14 cellular contexts compared by ENCODE assay signal in the genomic region with DNA sequence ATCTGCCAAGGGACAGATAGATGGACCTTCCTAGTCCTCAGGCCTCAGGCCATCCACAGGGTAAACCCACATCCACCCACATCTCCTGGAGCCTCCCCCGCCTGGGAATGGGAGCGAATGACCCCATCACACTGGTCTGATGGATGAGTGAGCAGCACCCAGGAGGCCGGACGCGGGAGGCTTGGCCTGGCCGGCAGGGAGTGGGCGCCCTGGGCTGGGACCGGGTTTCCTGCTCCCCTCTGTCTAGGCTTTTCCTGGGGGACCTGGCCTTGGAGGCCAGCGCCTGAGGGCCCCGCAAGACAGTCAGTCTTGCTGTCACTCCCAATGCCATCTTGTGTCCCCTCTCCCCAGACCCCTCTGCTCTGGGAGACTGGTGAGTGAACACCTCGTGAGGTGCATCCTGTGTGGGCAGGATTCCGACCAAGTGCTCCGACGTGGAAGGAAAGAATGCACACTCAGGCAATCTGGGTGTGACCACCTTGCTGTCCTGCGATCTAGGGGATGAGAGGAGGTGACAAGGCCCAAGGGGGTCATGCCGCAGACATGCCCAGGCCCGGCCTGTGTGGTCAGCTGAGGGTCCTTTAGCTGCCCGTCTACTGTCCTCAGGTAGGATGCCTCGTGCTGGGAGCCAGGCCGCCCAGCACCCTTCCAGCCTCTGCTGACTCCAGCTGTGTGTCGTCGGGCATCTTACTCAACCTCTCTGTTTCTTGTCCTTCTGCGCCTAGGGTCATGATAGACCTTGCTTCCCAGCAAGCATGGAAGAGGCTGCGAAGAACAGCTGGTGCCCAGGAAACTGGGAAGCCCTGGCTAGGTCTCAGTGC. TPM values are rescaled to one million over a fixed set of nuclear protein-coding genes. Genes with fewer than 3 reads are reported as not detected.
DNase-seq lines count a peak whose midpoint lies in the region; ATAC-seq and TF ChIP-seq lines count a peak whose summit lies in the region.
"Had no signal": no experiment of that assay in that cellular context is flagged by ENCODE, and none has a peak within 500 bp of the region (broad histone marks: within the 10 kb centered on the region; RNA-seq: fewer than 3 reads in every experiment).

No MANE protein-coding gene starts in this region.

- H3K27ac ChIP-seq in esophagus squamous epithelium: peak overlapping the region in 1 of 4 donors; percentile 11

- H3K27me3 ChIP-seq in esophagus squamous epithelium: no peaks in the 10 kb centered on the region

- ATAC-seq in sciatic nerve (no peak), GM21390 (IDR thresholded peaks at IDR 0.05; ENCODE audit: unreplicated experiment) (no peak)

- WGBS in esophagus squamous epithelium, 2 donors: 90 to 96% methylated on average over 7 to 8 of the region's 24 CpGs

- TF ChIP-seq CTCF in fibroblast of villous mesenchyme (IDR thresholded peaks at IDR 0.05; ENCODE audit: insufficient read depth, low read depth, low read length) (no peak), osteocyte (IDR thresholded peaks at IDR 0.05) (no peak), esophagus squamous epithelium (IDR thresholded peaks at IDR 0.05) (no peak)

- intact Hi-C loops in sciatic nerve (cut with DNase I): no loop called here
- intact Hi-C loops in esophagus squamous epithelium (cut with DNase I): no loop called here

- no peaks in the 10 kb centered on the region for H3K36me3 Mint-ChIP-seq in osteocyte (ENCODE audit: unreplicated experiment)
- H3K36me3 Mint-ChIP-seq in activated T-cell treated with anti-CD3 and anti-CD28 coated beads, Interleukin-2, amount 50 U/mL, for 24 hours (ENCODE audit: low read depth): no peaks in the 10 kb centered on the region
- H3K36me3 Mint-ChIP-seq: activated CD4-positive, alpha-beta memory T cell treated with anti-CD3 and anti-CD28 coated beads for 36 hours; memory B cell had no signal

- peak overlapping the region; percentile 98 for H3K27ac Mint-ChIP-seq in osteocyte (ENCODE audit: unreplicated experiment)
- H3K27ac Mint-ChIP-seq in activated T-cell treated with anti-CD3 and anti-CD28 coated beads, Interleukin-2, amount 50 U/mL, for 24 hours: no peak overlapping the region
- H3K27ac Mint-ChIP-seq: activated CD4-positive, alpha-beta memory T cell treated with anti-CD3 and anti-CD28 coated beads for 36 hours; memory B cell had no signal

- TF ChIP-seq POLR2A in esophagus squamous epithelium (IDR thresholded peaks at IDR 0.05): no peak

- H3K4me3 ChIP-seq in fibroblast of villous mesenchyme (ENCODE audit: low read depth, low read length) (no peak overlapping the region), esophagus squamous epithelium (no peak overlapping the region)

- H3K4me1 Mint-ChIP-seq in osteocyte (ENCODE audit: unreplicated experiment): peaks cover 88% of the 10 kb centered on the region
- peaks cover 18% of the 10 kb centered on the region for H3K4me1 Mint-ChIP-seq in activated T-cell treated with anti-CD3 and anti-CD28 coated beads, Interleukin-2, amount 50 U/mL, for 24 hours (ENCODE audit: low read depth)

- H3K9me3 Mint-ChIP-seq in osteocyte (ENCODE audit: unreplicated experiment): no peaks in the 10 kb centered on the region
- H3K9me3 Mint-ChIP-seq in activated T-cell treated with anti-CD3 and anti-CD28 coated beads, Interleukin-2, amount 50 U/mL, for 24 hours: no peaks in the 10 kb centered on the region
- H3K9me3 Mint-ChIP-seq: activated CD4-positive, alpha-beta memory T cell treated with anti-CD3 and anti-CD28 coated beads for 36 hours; memory B cell had no signal

- H3K4me1 ChIP-seq in esophagus squamous epithelium: peaks cover 27 to 65% (median 41%) of the 10 kb centered on the region in 3 donors

- DNase-seq in AG20443 (ENCODE audit: low spot score) (peak; percentile 35), LHCN-M2 (ENCODE audit: low read depth) (peak; percentile 39), fibroblast of villous mesenchyme (ENCODE audit: low read depth) (peak; percentile 38), osteocyte (ENCODE audit: extremely low spot score, unreplicated experiment) (no peak), sciatic nerve (ENCODE audit: low spot score) (no peak), esophagus squamous epithelium (lab: John Stamatoyannopoulos, UW) (no peak)
- DNase-seq in activated T-cell treated with anti-CD3 and anti-CD28 coated beads, Interleukin-2, amount 50 U/mL, for 24 hours: no peak
- DNase-seq: activated CD4-positive, alpha-beta memory T cell treated with anti-CD3 and anti-CD28 coated beads for 36 hours; erythroblast; KG1; NCI-H526 had no signal

- no peaks in the 10 kb centered on the region for H3K9me3 ChIP-seq in esophagus squamous epithelium

- no peaks in the 10 kb centered on the region for H3K36me3 ChIP-seq in esophagus squamous epithelium

- H3K4me3 Mint-ChIP-seq in osteocyte (ENCODE audit: unreplicated experiment): no peak overlapping the region
- H3K4me3 Mint-ChIP-seq in activated T-cell treated with anti-CD3 and anti-CD28 coated beads, Interleukin-2, amount 50 U/mL, for 24 hours: no peak overlapping the region
- H3K4me3 Mint-ChIP-seq: activated CD4-positive, alpha-beta memory T cell treated with anti-CD3 and anti-CD28 coated beads for 36 hours; memory B cell had no signal

- no peaks in the 10 kb centered on the region for H3K27me3 Mint-ChIP-seq in osteocyte (ENCODE audit: unreplicated experiment)
- peaks cover 4% of the 10 kb centered on the region for H3K27me3 Mint-ChIP-seq in activated T-cell treated with anti-CD3 and anti-CD28 coated beads, Interleukin-2, amount 50 U/mL, for 24 hours
- H3K27me3 Mint-ChIP-seq: activated CD4-positive, alpha-beta memory T cell treated with anti-CD3 and anti-CD28 coated beads for 36 hours had no signal

RNA-seq across cellular contexts. Expression of gene WNT7B, which starts 26.5 kb away (rescaled TPM):
- total RNA-seq in LHCN-M2 (2014; rRNA removed) (0.13 TPM in 1 of 2 replicates, not detected in the other), fibroblast of villous mesenchyme (under 0.01 and 0.64 TPM in 2 replicates), osteocyte (2.3 and 2.7 TPM in 2 replicates), sciatic nerve (not detected), esophagus squamous epithelium (10 to 100 TPM; 10.6 to 27.0 (median 16.1) TPM)
- 0.02 TPM for polyA plus RNA-seq in LHCN-M2 (2012)
- total RNA-seq: activated CD4-positive, alpha-beta memory T cell treated with anti-CD3 and anti-CD28 coated beads for 36 hours had no signal
- polyA plus RNA-seq: BJ had no signal

Comparison
In these comparisons a context has a peak if more than half of its experiments do, and no peak if none do; other contexts are left out.
1. DNase-seq: peak in AG20443 (single experiment), LHCN-M2 (single experiment) and fibroblast of villous mesenchyme (single experiment); none in osteocyte (single experiment), activated T-cell treated with anti-CD3 and anti-CD28 coated beads, Interleukin-2, amount 50 U/mL, for 24 hours (single experiment), sciatic nerve (single experiment) and esophagus squamous epithelium (single experiment).